In the genomic region with DNA sequence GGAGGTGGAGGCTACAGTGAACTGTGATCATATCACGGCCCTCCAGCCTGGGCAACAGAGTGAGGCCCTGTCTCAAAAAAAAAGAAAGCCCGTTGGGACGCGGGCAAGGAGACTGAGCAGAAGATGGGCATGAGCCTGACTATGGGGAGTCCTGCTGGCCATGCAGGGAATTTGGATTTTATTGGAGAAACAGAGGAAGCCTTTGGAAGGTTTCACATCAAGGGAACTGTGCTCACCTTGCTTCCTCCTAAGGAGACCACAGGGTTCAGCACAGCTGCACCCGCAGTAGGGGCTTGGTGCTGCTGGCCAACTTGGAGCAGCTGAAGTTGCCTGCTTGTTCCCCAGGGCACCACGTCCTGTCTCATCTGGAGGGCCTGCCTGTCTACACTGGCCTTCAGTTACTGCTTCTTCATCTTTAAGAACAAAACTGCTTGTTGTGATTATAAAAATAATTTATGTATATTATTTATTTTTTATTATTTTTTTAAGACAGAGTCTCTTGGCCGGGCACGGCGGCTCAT, we compare ENCODE assay signal across 8 cellular contexts. TPM values are rescaled to one million over a fixed set of nuclear protein-coding genes. Genes with fewer than 3 reads are reported as not detected.
DNase-seq lines count a peak whose midpoint lies in the region; ATAC-seq and TF ChIP-seq lines count a peak whose summit lies in the region.

No MANE protein-coding gene starts in this region.

- peaks cover 7% of the 10 kb centered on the region for H3K4me1 ChIP-seq in NT2/D1 (ENCODE audit: insufficient read depth, insufficient read length)
- peaks cover 12% of the 10 kb centered on the region for H3K4me1 ChIP-seq in skeletal muscle satellite cell (ENCODE audit: control insufficient read depth, insufficient read depth, low read length)

- no peak for ATAC-seq in GM18858 (IDR thresholded peaks at IDR 0.05; ENCODE audit: unreplicated experiment)

- H3K36me3 ChIP-seq in NT2/D1 (ENCODE audit: insufficient read depth, insufficient read length, low read length): peaks cover 3% of the 10 kb centered on the region
- no peaks in the 10 kb centered on the region for H3K36me3 ChIP-seq in skeletal muscle satellite cell (ENCODE audit: insufficient read depth, low read length)

- peak overlapping the region; percentile 98 for H3K4me2 ChIP-seq in skeletal muscle satellite cell (ENCODE audit: low read length)

- H3K27me3 ChIP-seq in NT2/D1 (ENCODE audit: insufficient read depth, insufficient read length) (no peaks in the 10 kb centered on the region), skeletal muscle satellite cell (ENCODE audit: control insufficient read depth, insufficient read depth, low read length) (no peaks in the 10 kb centered on the region)

- H3K9me3 ChIP-seq in NT2/D1 (ENCODE audit: insufficient read depth, low read length) (no peaks in the 10 kb centered on the region), skeletal muscle satellite cell (replicated peaks; ENCODE audit: low read length) (no peaks in the 10 kb centered on the region)

- H3K9ac ChIP-seq in NT2/D1 (ENCODE audit: insufficient read length, low read depth): peak overlapping the region; percentile 95
- peak overlapping the region; percentile 85 for H3K9ac ChIP-seq in skeletal muscle satellite cell (ENCODE audit: low read depth, low read length)

- no peak for TF ChIP-seq CTCF in epithelial cell of proximal tubule (conservative IDR thresholded peaks at IDR 0.05; ENCODE audit: low read depth, low read length)

- H3K4me3 ChIP-seq in NT2/D1 (ENCODE audit: insufficient read length, low read depth): peak overlapping the region; percentile 91
- H3K4me3 ChIP-seq in epithelial cell of proximal tubule (ENCODE audit: low read depth, low read length): peak overlapping the region; percentile 99
- peak overlapping the region; percentile 90 for H3K4me3 ChIP-seq in skeletal muscle satellite cell (ENCODE audit: low read length)

- peak; percentile 37 for DNase-seq in DMS 273 (lab: John Stamatoyannopoulos, UW; ENCODE audit: unreplicated experiment)
- no peak for DNase-seq in DMS 273 treated with DMSO at 0.1 percent for 48 hours (lab: John Stamatoyannopoulos, UW)
- DNase-seq in NT2/D1 (ENCODE audit: low read depth, low spot score): no peak
- DNase-seq in epithelial cell of proximal tubule (ENCODE audit: low read depth): no peak
- DNase-seq in glomerular visceral epithelial cell (ENCODE audit: extremely low spot score): no peak
- DNase-seq in hippocampal formation (lab: John Stamatoyannopoulos, UW): no peak

RNA-seq across cellular contexts. Expression of gene IQCE, which starts 1.5 kb away (rescaled TPM):
- total RNA-seq in epithelial cell of proximal tubule: 8.7 and 25.0 TPM in 2 replicates
- 6.8 and 9.6 TPM in 2 replicates for total RNA-seq in skeletal muscle satellite cell (2012; rRNA removed)

RNA-seq across cellular contexts. Expression of gene BRAT1, which starts 4.9 kb away (rescaled TPM):
- total RNA-seq in epithelial cell of proximal tubule: 53.0 and 68.9 TPM in 2 replicates
- 25.3 and 31.0 TPM in 2 replicates for total RNA-seq in skeletal muscle satellite cell (2012; rRNA removed)

RNA-seq across cellular contexts. Expression of gene LFNG, which starts 40.7 kb away (rescaled TPM):
- total RNA-seq in epithelial cell of proximal tubule: 32.1 and 37.0 TPM in 2 replicates
- total RNA-seq in skeletal muscle satellite cell (2012; rRNA removed): 1.3 and 2.0 TPM in 2 replicates
